19 cellular contexts compared by ENCODE assay signal in the genomic region with DNA sequence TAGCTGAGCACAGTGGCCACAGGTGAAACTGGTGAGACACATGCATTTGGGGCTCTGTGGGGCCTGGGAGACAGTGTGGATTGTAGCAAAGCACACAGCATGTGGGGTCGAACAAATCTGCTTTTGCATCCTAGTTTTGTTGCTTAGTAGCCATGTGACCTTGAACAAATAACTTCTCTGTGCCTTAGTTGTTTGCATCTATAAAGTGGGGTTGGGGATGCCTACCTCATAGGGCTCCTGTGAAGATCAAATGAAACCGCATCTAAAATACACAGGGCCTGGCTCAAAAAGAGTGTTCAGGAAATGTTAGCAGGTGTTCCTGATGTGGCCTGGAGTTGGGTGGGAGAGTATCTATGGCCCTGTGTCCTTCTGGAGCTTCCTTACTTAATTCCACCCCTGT. TPM values are rescaled to one million over a fixed set of nuclear protein-coding genes. Genes with fewer than 3 reads are reported as not detected.
DNase-seq lines count a peak whose midpoint lies in the region; ATAC-seq and TF ChIP-seq lines count a peak whose summit lies in the region.
"Had no signal": no experiment of that assay in that cellular context is flagged by ENCODE, and none has a peak within 500 bp of the region (broad histone marks: within the 10 kb centered on the region; RNA-seq: fewer than 3 reads in every experiment).

No MANE protein-coding gene starts in this region.

- DNase-seq in DND-41 (no peak), T-helper 17 cell (no peak), neural crest cell (ENCODE audit: low read depth, low spot score) (no peak), sigmoid colon (no peak)
- DNase-seq in activated CD4-positive, alpha-beta T cell treated with anti-CD3 and anti-CD28 coated beads for 36 hours = no peak
- DNase-seq: ACHN; AML-193; CD8-positive, alpha-beta T cell; DMS79; NCI-H1092; NCI-H2081 treated with DMSO at 0.1 percent for 48 hours; NCI-H2227 treated with DMSO at 0.1 percent for 48 hours; NCI-H524 had no signal

- H3K9me3 ChIP-seq in BLaER1 treated with 17β-estradiol and CSF1 and Interleukin-3, amounts not matched to agents 10 nM and 100 nM (replicated peaks in 1 of 11) = no peaks in the 10 kb centered on the region
- no peaks in the 10 kb centered on the region for H3K9me3 ChIP-seq in DND-41 (ENCODE audit: insufficient read depth, low read length, severe bottlenecking)
- H3K9me3 ChIP-seq in T-helper 17 cell (ENCODE audit: control insufficient read depth, low read length, poor library complexity, severe bottlenecking) = no peaks in the 10 kb centered on the region
- H3K9me3 ChIP-seq in sigmoid colon = no peaks in the 10 kb centered on the region

- no peaks in the 10 kb centered on the region for H4K20me1 ChIP-seq in BLaER1 treated with 17β-estradiol and CSF1 and Interleukin-3, amounts not matched to agents 10 nM and 100 nM
- no peaks in the 10 kb centered on the region for H4K20me1 ChIP-seq in DND-41 (ENCODE audit: insufficient read depth, low read length)

- no peak for TF ChIP-seq POLR2A in sigmoid colon (IDR thresholded peaks at IDR 0.05)

- WGBS in sigmoid colon, 2 donors = 75 to 77% methylated on average over 2 of the region's 2 CpGs

- no peak for TF ChIP-seq EP300 in sigmoid colon (IDR thresholded peaks at IDR 0.05)

- POLR2A ChIA-PET in activated CD4-positive, alpha-beta T cell treated with anti-CD3 and anti-CD28 coated beads for 36 hours (lab: Charles Lee) = no interaction called here

- peak overlapping the region in 2 of 11 experiments; percentile 29 to 57; a peak in 3 of 22 replicates for H3K27ac ChIP-seq in BLaER1 treated with 17β-estradiol and CSF1 and Interleukin-3, amounts not matched to agents 10 nM and 100 nM
- no peak overlapping the region for H3K27ac ChIP-seq in DND-41 (ENCODE audit: low read length)
- H3K27ac ChIP-seq in sigmoid colon = no peak overlapping the region

- ATAC-seq in DND-41 (ENCODE audit: insufficient read depth, low read depth) = peak; percentile 11; the same call in 1 of the 3 replicates
- no peak for ATAC-seq in T-helper 17 cell
- ATAC-seq in HG02938 (IDR thresholded peaks at IDR 0.05; ENCODE audit: unreplicated experiment) = no peak
- no peak for ATAC-seq in activated CD4-positive, alpha-beta T cell treated with anti-CD3 and anti-CD28 coated beads for 36 hours
- ATAC-seq: CD8-positive, alpha-beta T cell; Panc1 had no signal

- no peak for TF ChIP-seq CTCF in DND-41 (IDR thresholded peaks at IDR 0.05; ENCODE audit: borderline replicate concordance, extremely low read depth, low read length, poor library complexity, severe bottlenecking)
- no peak for TF ChIP-seq CTCF in neural crest cell (conservative IDR thresholded peaks at IDR 0.05)
- TF ChIP-seq CTCF in sigmoid colon (IDR thresholded peaks at IDR 0.05) = no peak

- H3K27me3 Mint-ChIP-seq in T-helper 17 cell = no peaks in the 10 kb centered on the region
- H3K27me3 Mint-ChIP-seq in neural crest cell (ENCODE audit: low read depth) = peaks cover 56% of the 10 kb centered on the region
- peaks cover 7% of the 10 kb centered on the region for H3K27me3 Mint-ChIP-seq in activated CD4-positive, alpha-beta T cell treated with anti-CD3 and anti-CD28 coated beads for 36 hours

- H3K4me3 ChIP-seq in BLaER1 treated with 17β-estradiol and CSF1 and Interleukin-3, amounts not matched to agents 10 nM and 100 nM = peak overlapping the region in 3 of 10 experiments; percentile 43 to 76 (median 73); a peak in 6 of 20 replicates
- H3K4me3 ChIP-seq in DND-41 (ENCODE audit: low read depth in 1 of 2, low read length in 2 of 2) = no peak overlapping the region
- no peak overlapping the region for H3K4me3 ChIP-seq in sigmoid colon

- H3K9me3 Mint-ChIP-seq in neural crest cell = no peaks in the 10 kb centered on the region
- H3K9me3 Mint-ChIP-seq in activated CD4-positive, alpha-beta T cell treated with anti-CD3 and anti-CD28 coated beads for 36 hours (ENCODE audit: low read depth) = no peaks in the 10 kb centered on the region
- H3K9me3 Mint-ChIP-seq: CD8-positive, alpha-beta T cell had no signal

- peaks cover 60 to 96% (median 87%) of the 10 kb centered on the region in 10 experiments for H3K4me1 ChIP-seq in BLaER1 treated with 17β-estradiol and CSF1 and Interleukin-3, amounts not matched to agents 10 nM and 100 nM
- H3K4me1 ChIP-seq in DND-41 (ENCODE audit: insufficient read depth, low read length) (peaks cover 15% of the 10 kb centered on the region), sigmoid colon (peaks cover 0 to 23% (median 16%) of the 10 kb centered on the region in 4 donors)

- no peaks in the 10 kb centered on the region for H3K27me3 ChIP-seq in BLaER1 treated with 17β-estradiol and CSF1 and Interleukin-3, amounts not matched to agents 10 nM and 100 nM
- H3K27me3 ChIP-seq in DND-41 (ENCODE audit: insufficient read depth, low read length, poor library complexity) (peaks cover 9% of the 10 kb centered on the region), sigmoid colon (no peaks in the 10 kb centered on the region)

- CTCF ChIA-PET in activated CD4-positive, alpha-beta T cell treated with anti-CD3 and anti-CD28 coated beads for 36 hours (lab: Charles Lee) = interaction anchor here (0.8 kb wide), 1 partner anchor 28 kb away, joined by 3 read pairs; no protein-coding TSS in a partner anchor

- H3K4me3 Mint-ChIP-seq in T-helper 17 cell (no peak overlapping the region), neural crest cell (peak overlapping the region; percentile 82)
- no peak overlapping the region for H3K4me3 Mint-ChIP-seq in activated CD4-positive, alpha-beta T cell treated with anti-CD3 and anti-CD28 coated beads for 36 hours
- H3K4me3 Mint-ChIP-seq: CD8-positive, alpha-beta T cell had no signal

- H2AFZ ChIP-seq in DND-41 (ENCODE audit: low read depth, low read length) = no peak overlapping the region

- H3K36me3 Mint-ChIP-seq in T-helper 17 cell (ENCODE audit: low read depth) (no peaks in the 10 kb centered on the region), neural crest cell (ENCODE audit: low read depth) (no peaks in the 10 kb centered on the region)
- no peaks in the 10 kb centered on the region for H3K36me3 Mint-ChIP-seq in activated CD4-positive, alpha-beta T cell treated with anti-CD3 and anti-CD28 coated beads for 36 hours (ENCODE audit: low read depth)
- H3K36me3 Mint-ChIP-seq: CD8-positive, alpha-beta T cell had no signal

- H3K27ac Mint-ChIP-seq in T-helper 17 cell (peak overlapping the region; percentile 29), neural crest cell (ENCODE audit: unreplicated experiment) (no peak overlapping the region)
- H3K27ac Mint-ChIP-seq in activated CD4-positive, alpha-beta T cell treated with anti-CD3 and anti-CD28 coated beads for 36 hours = no peak overlapping the region
- H3K27ac Mint-ChIP-seq: CD8-positive, alpha-beta T cell had no signal

- H3K4me1 Mint-ChIP-seq in T-helper 17 cell (peaks cover 27% of the 10 kb centered on the region), neural crest cell (peaks cover 26% of the 10 kb centered on the region)
- peaks cover 27% of the 10 kb centered on the region for H3K4me1 Mint-ChIP-seq in activated CD4-positive, alpha-beta T cell treated with anti-CD3 and anti-CD28 coated beads for 36 hours

- peak overlapping the region in 7 of 11 experiments; percentile 31 to 98 (median 95); a peak in 12 of 22 replicates for H3K4me2 ChIP-seq in BLaER1 treated with 17β-estradiol and CSF1 and Interleukin-3, amounts not matched to agents 10 nM and 100 nM
- H3K4me2 ChIP-seq in DND-41 (ENCODE audit: insufficient read depth, low read length) = no peak overlapping the region

- intact Hi-C loops in sigmoid colon (cut with DNase I) = no loop called here
- intact Hi-C loops in activated CD4-positive, alpha-beta T cell treated with anti-CD3 and anti-CD28 coated beads for 36 hours (cut with DNase I, micrococcal nuclease) = no loop called here

- H3K9ac ChIP-seq in BLaER1 treated with 17β-estradiol and CSF1 and Interleukin-3, amounts not matched to agents 10 nM and 100 nM = peak overlapping the region in 3 of 11 experiments; percentile 46 to 85 (median 84); a peak in 5 of 22 replicates
- no peak overlapping the region for H3K9ac ChIP-seq in DND-41 (ENCODE audit: low read depth, low read length)

- H3K36me3 ChIP-seq in BLaER1 treated with 17β-estradiol and CSF1 and Interleukin-3, amounts not matched to agents 10 nM and 100 nM = peaks cover 0 to 34% (median 0%) of the 10 kb centered on the region in 11 experiments; a peak in 3 of 22 replicates
- H3K36me3 ChIP-seq in DND-41 (ENCODE audit: insufficient read depth, low read length) (no peaks in the 10 kb centered on the region), sigmoid colon (no peaks in the 10 kb centered on the region)

- H3K79me2 ChIP-seq in DND-41 (ENCODE audit: insufficient read depth, low read length) = no peaks in the 10 kb centered on the region

RNA-seq across cellular contexts. Expression of a gene that starts 30.3 kb away (rescaled TPM):
- total RNA-seq in T-helper 17 cell (not detected), neural crest cell (0.30 TPM in 1 of 2 replicates, not detected in the other), sigmoid colon (not detected)
- under 1 TPM in 1 of 3 donors, not detected in 2; 0.07 TPM for polyA plus RNA-seq in sigmoid colon
- not detected for total RNA-seq in activated CD4-positive, alpha-beta T cell treated with anti-CD3 and anti-CD28 coated beads for 36 hours
- total RNA-seq: CD8-positive, alpha-beta T cell; HT1080; SK-MEL-5 had no signal

RNA-seq across cellular contexts. Expression of a gene that starts 34.0 kb away (rescaled TPM):
- total RNA-seq in T-helper 17 cell (100 to 1,000 TPM in 1 of 2 donors, 10 to 100 TPM in 1; 97.4 to 121 TPM), neural crest cell (8.0 and 8.5 TPM in 2 replicates), sigmoid colon (100 to 1,000 TPM; 116 to 157 (median 146) TPM)
- 100 to 1,000 TPM in 2 of 3 donors, 10 to 100 TPM in 1; 90.2 to 204 (median 109) TPM for polyA plus RNA-seq in sigmoid colon
- 10 to 100 TPM; 51.1 to 54.0 TPM for total RNA-seq in activated CD4-positive, alpha-beta T cell treated with anti-CD3 and anti-CD28 coated beads for 36 hours

RNA-seq across cellular contexts. Expression of a gene that starts 55.8 kb away (rescaled TPM):
- total RNA-seq in T-helper 17 cell (10 to 100 TPM in 1 of 2 donors, 1 to 10 TPM in 1; 2.7 to 23.9 TPM), neural crest cell (0.09 TPM in 1 of 2 replicates, not detected in the other), sigmoid colon (10 to 100 TPM; 13.8 to 19.0 (median 16.9) TPM)
- polyA plus RNA-seq in sigmoid colon = 1 to 10 TPM; 1.2 to 7.0 (median 1.6) TPM
- total RNA-seq in activated CD4-positive, alpha-beta T cell treated with anti-CD3 and anti-CD28 coated beads for 36 hours = under 1 TPM; 0.05 to 0.09 TPM
- total RNA-seq: H7, SK-MEL-5 had no signal

RNA-seq across cellular contexts. Expression of a gene that starts 56.0 kb away (rescaled TPM):
- total RNA-seq in T-helper 17 cell = 10 to 100 TPM; 21.1 to 31.2 TPM
- 40.3 and 42.3 TPM in 2 replicates for total RNA-seq in neural crest cell
- total RNA-seq in sigmoid colon = 10 to 100 TPM; 46.8 to 95.1 (median 69.1) TPM
- polyA plus RNA-seq in sigmoid colon = 100 to 1,000 TPM; 112 to 199 (median 190) TPM
- 10 to 100 TPM; 17.8 to 18.5 TPM for total RNA-seq in activated CD4-positive, alpha-beta T cell treated with anti-CD3 and anti-CD28 coated beads for 36 hours

RNA-seq across cellular contexts. Expression of a gene that starts 56.4 kb away (rescaled TPM):
- 10 to 100 TPM; 46.8 to 47.0 TPM for total RNA-seq in T-helper 17 cell
- total RNA-seq in neural crest cell = 76.6 and 77.6 TPM in 2 replicates
- total RNA-seq in sigmoid colon = 100 to 1,000 TPM in 1 of 4 donors, 10 to 100 TPM in 3; 85.7 to 103 (median 90.0) TPM
- 100 to 1,000 TPM; 108 to 141 (median 138) TPM for polyA plus RNA-seq in sigmoid colon
- total RNA-seq in activated CD4-positive, alpha-beta T cell treated with anti-CD3 and anti-CD28 coated beads for 36 hours = 10 to 100 TPM; 49.7 to 72.2 TPM
